Comparison of ENCODE assay signal across 19 cellular contexts in the genomic region with DNA sequence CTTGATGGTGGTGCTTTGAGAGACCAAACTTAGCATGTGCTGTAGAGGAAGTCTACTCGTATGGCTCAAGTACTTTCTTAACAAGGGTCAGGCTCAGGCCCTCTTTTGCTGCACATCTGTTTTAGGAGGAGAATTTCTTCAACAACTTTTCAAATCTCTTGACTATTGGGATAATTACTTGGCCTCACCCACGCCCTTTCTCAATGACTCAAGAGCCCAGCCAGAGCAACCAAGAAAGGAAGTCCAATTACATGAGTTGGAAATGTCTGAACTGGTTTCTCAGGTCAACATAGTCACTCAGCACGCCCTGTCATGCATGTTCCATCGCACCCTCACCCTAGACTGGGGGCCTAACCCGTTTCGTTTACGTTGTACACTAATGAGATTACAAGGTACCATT. TPM values are rescaled to one million over a fixed set of nuclear protein-coding genes. Genes with fewer than 3 reads are reported as not detected.
DNase-seq lines count a peak whose midpoint lies in the region; ATAC-seq and TF ChIP-seq lines count a peak whose summit lies in the region.
"Had no signal": no experiment of that assay in that cellular context is flagged by ENCODE, and none has a peak within 500 bp of the region (broad histone marks: within the 10 kb centered on the region; RNA-seq: fewer than 3 reads in every experiment).

No MANE protein-coding gene starts in this region.

- DNase-seq in EH (ENCODE audit: low read depth) = peak; percentile 23
- peak; percentile 43 for DNase-seq in PC-3
- DNase-seq in retina = peak; percentile 8
- DNase-seq in NCI-H1417 treated with DMSO at 0.1 percent for 48 hours (lab: John Stamatoyannopoulos, UW) = no peak
- no peak for DNase-seq in pons (ENCODE audit: low spot score)
- DNase-seq in NCI-H345 (lab: John Stamatoyannopoulos, UW) = no peak
- DNase-seq in RKO (ENCODE audit: low spot score) = no peak
- DNase-seq: activated CD4-positive, alpha-beta T cell treated with anti-CD3 and anti-CD28 coated beads for 1 hour; body of pancreas; COR-L47; left ventricle myocardium superior; NCI-H187; NCI-H446; stimulated activated naive CD4-positive, alpha-beta T cell had no signal

- CTCF ChIA-PET in PC-3 (lab: Charles Lee) = no interaction called here

- H3K9me3 ChIP-seq in PC-3 (ENCODE audit: low read length) = no peaks in the 10 kb centered on the region
- no peaks in the 10 kb centered on the region for H3K9me3 ChIP-seq in esophagus (ENCODE audit: control insufficient read depth in 2 of 2, insufficient read depth in 1 of 2, low read depth in 1 of 2, low read length in 1 of 2)
- H3K9me3 ChIP-seq: body of pancreas, neutrophil, tibial nerve had no signal

- no peaks in the 10 kb centered on the region for H3F3A ChIP-seq in PC-3 (ENCODE audit: low read length, unreplicated experiment)

- H3K79me2 ChIP-seq in PC-3 (ENCODE audit: low read length) = no peaks in the 10 kb centered on the region

- H3K36me3 ChIP-seq in PC-3 (ENCODE audit: low read depth, low read length) (no peaks in the 10 kb centered on the region), esophagus (ENCODE audit: control insufficient read depth in 2 of 2, insufficient read depth in 2 of 2, low read length in 1 of 2) (no peaks in the 10 kb centered on the region)
- H3K36me3 ChIP-seq: neutrophil, tibial nerve had no signal

- H3K9me2 ChIP-seq in PC-3 (replicated peaks; ENCODE audit: low read length) = no peaks in the 10 kb centered on the region

- peaks cover 14% of the 10 kb centered on the region for H3K4me1 ChIP-seq in PC-3 (ENCODE audit: insufficient read depth, low read length)
- H3K4me1 ChIP-seq in esophagus (ENCODE audit: control insufficient read depth in 2 of 2, insufficient read depth in 2 of 2, low read length in 1 of 2) = no peaks in the 10 kb centered on the region

- no peak overlapping the region for H2AFZ ChIP-seq in PC-3 (ENCODE audit: low read length)

- 37 to 61% methylated on average over 7 of the region's 7 CpGs for WGBS in esophagus, 2 donors

- no TSS peak for BruUV-seq in PC-3 (replicated peaks; lab: Mats Ljungman, UMichigan)

- intact Hi-C loops in PC-3 (cut with micrococcal nuclease) = no loop called here

- TF ChIP-seq CTCF in PC-3 (conservative IDR thresholded peaks at IDR 0.05; ENCODE audit: low read depth, low read length) = no peak

- no peak overlapping the region for H3K27ac ChIP-seq in PC-3 (ENCODE audit: low read length)
- peak overlapping the region; percentile 72 to 87 for H3K27ac ChIP-seq in esophagus (ENCODE audit: low read depth in 2 of 2, low read length in 1 of 2)
- H3K27ac ChIP-seq: body of pancreas, coronary artery, HL-60, neutrophil, tibial nerve had no signal

- no peak overlapping the region for H3K9ac ChIP-seq in PC-3 (ENCODE audit: low read length)

- no peaks in the 10 kb centered on the region for H3K27me3 ChIP-seq in PC-3 (ENCODE audit: low read length)
- no peaks in the 10 kb centered on the region for H3K27me3 ChIP-seq in esophagus (ENCODE audit: control insufficient read depth in 1 of 2, insufficient read depth in 2 of 2, low read length in 2 of 2)
- H3K27me3 ChIP-seq: body of pancreas, neutrophil, tibial nerve had no signal

- ATAC-seq in PC-3 = no peak
- ATAC-seq: body of pancreas, left ventricle myocardium superior had no signal

- H3K4me3 ChIP-seq in PC-3 (ENCODE audit: low read length) (no peak overlapping the region), esophagus (ENCODE audit: low read depth in 1 of 2, low read length in 2 of 2) (no peak overlapping the region)
- H3K4me3 ChIP-seq: body of pancreas, coronary artery, tibial nerve had no signal

- H3K4me2 ChIP-seq in PC-3 (ENCODE audit: low read length) = no peak overlapping the region

- POLR2A ChIA-PET in PC-3 (lab: Charles Lee; ENCODE audit: unreplicated experiment) = no interaction called here

- no peaks in the 10 kb centered on the region for H4K20me1 ChIP-seq in PC-3 (ENCODE audit: low read length)

RNA-seq across cellular contexts. Expression of a gene that starts 44.8 kb away (rescaled TPM):
- total RNA-seq in PC-3 (2014; rRNA removed) = 38.4 and 63.5 TPM in 2 replicates
- 10 to 100 TPM in 1 of 2 donors, 1 to 10 TPM in 1; 9.9 to 26.1 TPM for polyA plus RNA-seq in esophagus

Comparison
In these comparisons a context has a peak if more than half of its experiments do, and no peak if none do; other contexts are left out.
1. DNase-seq: peak in EH (single experiment), PC-3 (single experiment) and retina (single experiment); none in NCI-H1417 treated with DMSO at 0.1 percent for 48 hours (single experiment), pons (single experiment), NCI-H345 (single experiment) and RKO (single experiment).